10 cellular contexts compared by ENCODE assay signal in genomic region chr5:141529873-141530272, GRCh38. TPM values are rescaled to one million over a fixed set of nuclear protein-coding genes. Genes with fewer than 3 reads are reported as not detected.
A peak's percentile ranks its signal among the peaks of the same experiment; 100 is the strongest.
DNase-seq lines count a peak whose midpoint lies in the region; ATAC-seq, FAIRE-seq and TF ChIP-seq lines count a peak whose summit lies in the region.
"Had no signal": no experiment of that assay in that cellular context is flagged by ENCODE, and none has a peak within 500 bp of the region (broad histone marks: within the 10 kb centered on the region; RNA-seq: fewer than 3 reads in every experiment).

No MANE protein-coding gene starts in this region.

- CTCF ChIA-PET in HepG2 (lab: Yijun Ruan, JAX; ENCODE audit: low intra/inter-chr PET ratio, low total read pairs), result no interaction called here

- no peak for TF ChIP-seq RAD21 in HepG2 (CRISPR knock-in tag; IDR thresholded peaks at IDR 0.05)

- no peaks in the 10 kb centered on the region for H3K27me3 ChIP-seq in HepG2 (ENCODE audit: control insufficient read depth in 1 of 2, insufficient read depth in 2 of 2, low read length in 2 of 2)
- no peaks in the 10 kb centered on the region for H3K27me3 ChIP-seq in right lobe of liver
- no peaks in the 10 kb centered on the region for H3K27me3 ChIP-seq in hepatocyte

- no peak for TF ChIP-seq POLR2A in HepG2 (IDR thresholded peaks at IDR 0.05; ENCODE audit: insufficient read depth in 1 of 2, low read depth in 2 of 2, low read length in 2 of 2)
- TF ChIP-seq POLR2A in right lobe of liver (IDR thresholded peaks at IDR 0.05), result no peak

- intact Hi-C loops in HepG2 (cut with micrococcal nuclease; ENCODE audit: unreplicated experiment), result loop anchor here (10.0 kb wide), 1 partner anchor 175 kb away; the partner anchor contains the start of genes PCDHGA4, PCDHGB1 and PCDHGB2
- intact Hi-C loops in right lobe of liver (cut with DNase I), result loop anchor here in 1 of 2 donors (10.0 kb wide), 1 partner anchor 55 kb away; the partner anchor contains the start of gene PCDHGC3

- H2AFZ ChIP-seq in HepG2 (ENCODE audit: low read length) (no peak overlapping the region), hepatocyte (no peak overlapping the region)

- ATAC-seq in HepG2 (no peak), right lobe of liver (no peak), HG03066 (IDR thresholded peaks at IDR 0.05; ENCODE audit: low read depth, unreplicated experiment) (peak; percentile 55)
- ATAC-seq: natural killer cell treated with Interleukin-12 subunit alpha and Interleukin-12 subunit beta and Interleukin-15 and Interleukin-18, amount 100 ng/mL, for 72 hours had no signal

- H3K9me2 ChIP-seq in hepatocyte (replicated peaks; ENCODE audit: insufficient read depth), result no peaks in the 10 kb centered on the region

- TSS peak; percentile 26 for BruUV-seq in HepG2 (replicated peaks; lab: Mats Ljungman, UMichigan)

- H3K79me2 ChIP-seq in HepG2 (ENCODE audit: insufficient read depth, low read length) (no peaks in the 10 kb centered on the region), hepatocyte (no peaks in the 10 kb centered on the region)

- H3K4me1 ChIP-seq in HepG2 (ENCODE audit: insufficient read depth, low read length) (peaks cover 39% of the 10 kb centered on the region), right lobe of liver (peaks cover 0 to 41% (median 15%) of the 10 kb centered on the region in 4 donors), hepatocyte (ENCODE audit: insufficient read depth) (peaks cover 28% of the 10 kb centered on the region)

- POLR2A ChIA-PET in HepG2 (lab: Yijun Ruan, JAX), result no interaction called here

- H3K27ac ChIP-seq in HepG2 (ENCODE audit: extremely low read length, insufficient read depth, low read length), result no peak overlapping the region
- H3K27ac ChIP-seq in right lobe of liver, result peak overlapping the region in 1 of 3 donors; percentile 76
- H3K27ac ChIP-seq in hepatocyte, result peak overlapping the region; percentile 77

- H3K36me3 ChIP-seq in HepG2 (replicated peaks in 1 of 2; ENCODE audit: control insufficient read depth in 1 of 2, insufficient read depth in 2 of 2, low read length in 2 of 2), result peaks cover 34 to 73% of the 10 kb centered on the region in 2 experiments
- H3K36me3 ChIP-seq in right lobe of liver, result peaks cover 0 to 38% (median 17%) of the 10 kb centered on the region in 4 donors
- no peaks in the 10 kb centered on the region for H3K36me3 ChIP-seq in hepatocyte (replicated peaks; ENCODE audit: insufficient read depth, low read depth)

- H3K4me3 ChIP-seq in HepG2 (replicated peaks in 1 of 3; ENCODE audit: insufficient read depth in 1 of 3, low read depth in 2 of 3, low read length in 3 of 3), result no peak overlapping the region
- no peak overlapping the region for H3K4me3 ChIP-seq in right lobe of liver
- H3K4me3 ChIP-seq in hepatocyte, result no peak overlapping the region

- H4K20me1 ChIP-seq in HepG2 (ENCODE audit: insufficient read depth, low read length) (no peaks in the 10 kb centered on the region), hepatocyte (ENCODE audit: insufficient read depth, poor library complexity, severe bottlenecking) (no peaks in the 10 kb centered on the region)

- TF ChIP-seq CTCF in HepG2 (CRISPR knock-in tag; IDR thresholded peaks at IDR 0.05) (no peak), right lobe of liver (IDR thresholded peaks at IDR 0.05) (no peak), hepatocyte (IDR thresholded peaks at IDR 0.05; ENCODE audit: poor library complexity) (no peak)

- TF ChIP-seq EP300 in HepG2 (IDR thresholded peaks at IDR 0.05; ENCODE audit: low read depth in 2 of 2, low read length in 2 of 2) (no peak), HepG2 (CRISPR knock-in tag; IDR thresholded peaks at IDR 0.05; ENCODE audit: borderline replicate concordance) (no peak)

- no peak overlapping the region for H3K9ac ChIP-seq in HepG2 (ENCODE audit: insufficient read depth, low read depth, low read length)

- in situ Hi-C loops in HepG2 (cut with HindIII; ENCODE audit: extremely low pct_ligation_motif_present, low pct_unique_long_range_greater_than_20kb), result loop anchor here (10.0 kb wide), 1 partner anchor 175 kb away; the partner anchor contains the start of genes PCDHGA4, PCDHGB1 and PCDHGB2

- no peak overlapping the region for H3K4me2 ChIP-seq in HepG2 (ENCODE audit: low read depth, low read length)
- no peak overlapping the region for H3K4me2 ChIP-seq in hepatocyte

- H3K9me3 ChIP-seq in HepG2 (ENCODE audit: low read length) (no peaks in the 10 kb centered on the region), right lobe of liver (no peaks in the 10 kb centered on the region), hepatocyte (ENCODE audit: low read depth) (no peaks in the 10 kb centered on the region)

- DNase-seq in HepG2 (ENCODE audit: low spot score) (no peak), right lobe of liver (no peak), hepatocyte (ENCODE audit: low spot score) (no peak), DMS153 treated with DMSO at 0.1 percent for 48 hours (lab: John Stamatoyannopoulos, UW; ENCODE audit: unreplicated experiment) (no peak), NOMO-1 treated with dmso at 0.1 percent for 144 hours (lab: John Stamatoyannopoulos, UW; ENCODE audit: unreplicated experiment) (no peak)
- no peak for DNase-seq in stimulated activated CD4-positive, alpha-beta T cell treated with anti-CD3 and anti-CD28 coated beads, Interleukin-12 subunit alpha, Interleukin-12 subunit beta, amount 100 ng/mL, for 4 hours
- DNase-seq in activated T-cell treated with anti-CD3 and anti-CD28 coated beads, Interleukin-2, amount 50 U/mL, for 48 hours, result no peak
- DNase-seq: NCI-H748 treated with DMSO at 0.1 percent for 48 hours had no signal

- 94% methylated on average over 6 of the region's 7 CpGs for WGBS in HepG2 (ENCODE audit: low lambda C conversion rate)
- WGBS in right lobe of liver (ENCODE audit: insufficient coverage, low coverage, low lambda C conversion rate, missing lambda C conversion rate), result 73% methylated on average over 2 of the region's 7 CpGs
- 97% methylated on average over 7 of the region's 7 CpGs for WGBS in hepatocyte (ENCODE audit: low lambda C conversion rate, missing lambda C conversion rate)

- no peak for FAIRE-seq in HepG2 (lab: Jason Lieb, UNC)

RNA-seq across cellular contexts. Expression of gene PCDHGC5, which starts 41.0 kb away (rescaled TPM):
- not detected in 2 replicates for total RNA-seq in HepG2 (2016; rRNA removed; fragmentation: Illumina TruSeq; extraction: Trizol)
- not detected in 2 replicates for total RNA-seq in HepG2 (2016; cell fraction: cytosol; rRNA removed; fragmentation: Illumina TruSeq; extraction: Trizol; ENCODE audit: low read depth)
- 0.06 TPM in 1 of 2 replicates, not detected in the other for total RNA-seq in HepG2 (2016; cell fraction: insoluble cytoplasmic fraction; rRNA removed; fragmentation: Illumina TruSeq; extraction: Trizol)
- total RNA-seq in HepG2 (2016; cell fraction: membrane; rRNA removed; fragmentation: Illumina TruSeq; extraction: Trizol), result not detected in 2 replicates
- 0.13 TPM in 1 of 2 replicates, not detected in the other for total RNA-seq in HepG2 (2016; cell fraction: nucleus; rRNA removed; fragmentation: Illumina TruSeq; extraction: Trizol)
- 0.03 TPM in 1 of 2 replicates, not detected in the other for polyA plus RNA-seq in HepG2 (2011; rRNA removed)
- not detected in 2 replicates for polyA plus RNA-seq in HepG2 (2011; cell fraction: cytosol; rRNA removed)
- 0.21 and 0.23 TPM in 2 replicates for polyA plus RNA-seq in HepG2 (2011; cell fraction: nucleus; rRNA removed)
- not detected in 2 replicates for polyA plus RNA-seq in HepG2 (2012)
- not detected in 2 replicates for polyA plus RNA-seq in HepG2 (2016; cell fraction: cytosol; fragmentation: Illumina TruSeq; extraction: Trizol; ENCODE audit: low read depth)
- not detected in 2 replicates for polyA plus RNA-seq in HepG2 (2016; cell fraction: insoluble cytoplasmic fraction; fragmentation: Illumina TruSeq; extraction: Trizol; ENCODE audit: low read depth)
- not detected in 2 replicates for polyA plus RNA-seq in HepG2 (2016; cell fraction: membrane; fragmentation: Illumina TruSeq; extraction: Trizol; ENCODE audit: low read depth)
- 0.25 TPM in 1 of 2 replicates, not detected in the other for polyA plus RNA-seq in HepG2 (2016; cell fraction: nucleus; fragmentation: Illumina TruSeq; extraction: Trizol; ENCODE audit: insufficient read depth, low read depth)
- polyA minus RNA-seq in HepG2 (2011; rRNA and poly(A)+ RNA removed; ENCODE audit: low replicate concordance), result 0.74 TPM in 1 of 2 replicates, not detected in the other
- not detected in 2 replicates for polyA minus RNA-seq in HepG2 (2011; cell fraction: cytosol; rRNA and poly(A)+ RNA removed)
- polyA minus RNA-seq in HepG2 (2011; cell fraction: nucleus; rRNA and poly(A)+ RNA removed), result 0.37 and 0.39 TPM in 2 replicates
- under 1 TPM; 0.24 to 0.37 (median 0.32) TPM for total RNA-seq in right lobe of liver
- total RNA-seq in hepatocyte, result 0.92 and 1.1 TPM in 2 replicates
- polyA plus RNA-seq in hepatocyte, result 0.16 TPM in 1 of 2 replicates, not detected in the other

RNA-seq across cellular contexts. Expression of gene PCDHGC4, which starts 45.0 kb away (rescaled TPM):
- total RNA-seq in HepG2 (2016; rRNA removed; fragmentation: Illumina TruSeq; extraction: Trizol) (0.07 TPM in 1 of 2 replicates, not detected in the other), right lobe of liver (10 to 100 TPM in 1 of 6 experiments, under 1 TPM in 5; 0.20 to 10.7 (median 0.34) TPM), hepatocyte (0.44 and 1.5 TPM in 2 replicates)
- not detected in 2 replicates for total RNA-seq in HepG2 (2016; cell fraction: cytosol; rRNA removed; fragmentation: Illumina TruSeq; extraction: Trizol; ENCODE audit: low read depth)
- 0.11 TPM in 1 of 2 replicates, not detected in the other for total RNA-seq in HepG2 (2016; cell fraction: insoluble cytoplasmic fraction; rRNA removed; fragmentation: Illumina TruSeq; extraction: Trizol)
- total RNA-seq in HepG2 (2016; cell fraction: membrane; rRNA removed; fragmentation: Illumina TruSeq; extraction: Trizol), result not detected in 2 replicates
- 0.44 and 0.47 TPM in 2 replicates for total RNA-seq in HepG2 (2016; cell fraction: nucleus; rRNA removed; fragmentation: Illumina TruSeq; extraction: Trizol)
- polyA plus RNA-seq in HepG2 (2011; rRNA removed) (0.10 TPM in 1 of 2 replicates, not detected in the other), hepatocyte (0.15 and 0.35 TPM in 2 replicates)
- polyA plus RNA-seq in HepG2 (2011; cell fraction: cytosol; rRNA removed), result not detected in 2 replicates
- polyA plus RNA-seq in HepG2 (2011; cell fraction: nucleus; rRNA removed), result 0.07 and 0.11 TPM in 2 replicates
- not detected in 2 replicates for polyA plus RNA-seq in HepG2 (2012)
- polyA plus RNA-seq in HepG2 (2016; cell fraction: cytosol; fragmentation: Illumina TruSeq; extraction: Trizol; ENCODE audit: low read depth), result not detected in 2 replicates
- polyA plus RNA-seq in HepG2 (2016; cell fraction: insoluble cytoplasmic fraction; fragmentation: Illumina TruSeq; extraction: Trizol; ENCODE audit: low read depth), result not detected in 2 replicates
- not detected in 2 replicates for polyA plus RNA-seq in HepG2 (2016; cell fraction: membrane; fragmentation: Illumina TruSeq; extraction: Trizol; ENCODE audit: low read depth)
- polyA plus RNA-seq in HepG2 (2016; cell fraction: nucleus; fragmentation: Illumina TruSeq; extraction: Trizol; ENCODE audit: insufficient read depth, low read depth), result not detected in 2 replicates
- 0.21 and 0.34 TPM in 2 replicates for polyA minus RNA-seq in HepG2 (2011; rRNA and poly(A)+ RNA removed; ENCODE audit: low replicate concordance)
- polyA minus RNA-seq in HepG2 (2011; cell fraction: cytosol; rRNA and poly(A)+ RNA removed), result not detected in 2 replicates
- 0.39 and 0.99 TPM in 2 replicates for polyA minus RNA-seq in HepG2 (2011; cell fraction: nucleus; rRNA and poly(A)+ RNA removed)

RNA-seq across cellular contexts. Expression of gene PCDHGC3, which starts 54.1 kb away (rescaled TPM):
- 0.20 and 0.21 TPM in 2 replicates for total RNA-seq in HepG2 (2016; rRNA removed; fragmentation: Illumina TruSeq; extraction: Trizol)
- not detected in 2 replicates for total RNA-seq in HepG2 (2016; cell fraction: cytosol; rRNA removed; fragmentation: Illumina TruSeq; extraction: Trizol; ENCODE audit: low read depth)
- total RNA-seq in HepG2 (2016; cell fraction: insoluble cytoplasmic fraction; rRNA removed; fragmentation: Illumina TruSeq; extraction: Trizol), result 0.15 and 0.80 TPM in 2 replicates
- total RNA-seq in HepG2 (2016; cell fraction: membrane; rRNA removed; fragmentation: Illumina TruSeq; extraction: Trizol), result 0.22 and 0.34 TPM in 2 replicates
- 0.63 and 0.87 TPM in 2 replicates for total RNA-seq in HepG2 (2016; cell fraction: nucleus; rRNA removed; fragmentation: Illumina TruSeq; extraction: Trizol)
- polyA plus RNA-seq in HepG2 (2011; rRNA removed), result 0.20 and 0.30 TPM in 2 replicates
- polyA plus RNA-seq in HepG2 (2011; cell fraction: cytosol; rRNA removed), result 0.11 and 0.19 TPM in 2 replicates
- polyA plus RNA-seq in HepG2 (2011; cell fraction: nucleus; rRNA removed), result 0.21 and 0.23 TPM in 2 replicates
- polyA plus RNA-seq in HepG2 (2012), result 0.11 and 0.71 TPM in 2 replicates
- polyA plus RNA-seq in HepG2 (2016; cell fraction: cytosol; fragmentation: Illumina TruSeq; extraction: Trizol; ENCODE audit: low read depth), result 0.09 and 0.20 TPM in 2 replicates
- 0.51 and 0.79 TPM in 2 replicates for polyA plus RNA-seq in HepG2 (2016; cell fraction: insoluble cytoplasmic fraction; fragmentation: Illumina TruSeq; extraction: Trizol; ENCODE audit: low read depth)
- 0.39 and 0.57 TPM in 2 replicates for polyA plus RNA-seq in HepG2 (2016; cell fraction: membrane; fragmentation: Illumina TruSeq; extraction: Trizol; ENCODE audit: low read depth)
- polyA plus RNA-seq in HepG2 (2016; cell fraction: nucleus; fragmentation: Illumina TruSeq; extraction: Trizol; ENCODE audit: insufficient read depth, low read depth), result 3.5 and 4.2 TPM in 2 replicates
- polyA minus RNA-seq in HepG2 (2011; rRNA and poly(A)+ RNA removed; ENCODE audit: low replicate concordance), result 0.24 TPM in 1 of 2 replicates, not detected in the other
- 0.20 TPM in 1 of 2 replicates, not detected in the other for polyA minus RNA-seq in HepG2 (2011; cell fraction: cytosol; rRNA and poly(A)+ RNA removed)
- polyA minus RNA-seq in HepG2 (2011; cell fraction: nucleus; rRNA and poly(A)+ RNA removed), result 0.77 and 0.87 TPM in 2 replicates
- total RNA-seq in right lobe of liver, result 10 to 100 TPM in 1 of 6 experiments, 1 to 10 TPM in 5; 6.1 to 10.6 (median 7.6) TPM
- total RNA-seq in hepatocyte, result 16.9 and 18.9 TPM in 2 replicates
- 35.8 and 40.8 TPM in 2 replicates for polyA plus RNA-seq in hepatocyte
